Comparison of ENCODE assay signal across 8 cellular contexts in genomic region chr5:119355636-119356383, GRCh38. TPM values are rescaled to one million over a fixed set of nuclear protein-coding genes. Genes with fewer than 3 reads are reported as not detected.
DNase-seq lines count a peak whose midpoint lies in the region; ATAC-seq and TF ChIP-seq lines count a peak whose summit lies in the region.

TSS of gene TNFAIP8 (plus strand) at chr5:119356019. CDS start at chr5:119356091, 72 bp downstream.

- no peaks in the 10 kb centered on the region for H3K9me3 ChIP-seq in A673 (ENCODE audit: low read depth, low read length, poor library complexity, severe bottlenecking)
- H3K9me3 ChIP-seq in iPS-20b (ENCODE audit: insufficient read depth, low read depth, low read length): no peaks in the 10 kb centered on the region
- H3K9me3 ChIP-seq in skeletal muscle tissue (ENCODE audit: control insufficient read depth in 3 of 3, low read length in 3 of 3): no peaks in the 10 kb centered on the region

- DNase-seq in A673 (ENCODE audit: low spot score): peak; percentile 33
- peak; percentile 84 for DNase-seq in T-helper 2 cell treated with Interferon-gamma antibody and Interleukin-4, amounts not matched to agents 5 μg/mL and 100 μg/mL, for 36 hours (ENCODE audit: low spot score)
- no peak for DNase-seq in SKM-1 (lab: John Stamatoyannopoulos, UW; ENCODE audit: unreplicated experiment)

- peak within 1 kb of the TSS; percentile 93 for H3K4me3 Mint-ChIP-seq in T-helper 2 cell treated with Interferon-gamma antibody and Interleukin-4, amounts not matched to agents 5 μg/mL and 100 μg/mL, for 36 hours
- peak within 1 kb of the TSS; percentile 89 to 95 (median 94) for H3K4me3 Mint-ChIP-seq in brain

- H3K36me3 Mint-ChIP-seq in T-helper 2 cell treated with Interferon-gamma antibody and Interleukin-4, amounts not matched to agents 5 μg/mL and 100 μg/mL, for 36 hours (ENCODE audit: low read depth): peaks cover 28% of the 10 kb centered on the region
- H3K36me3 Mint-ChIP-seq in brain: no peaks in the 10 kb centered on the region

- H3K4me1 Mint-ChIP-seq in T-helper 2 cell treated with Interferon-gamma antibody and Interleukin-4, amounts not matched to agents 5 μg/mL and 100 μg/mL, for 36 hours (ENCODE audit: low read depth): peaks cover 76% of the 10 kb centered on the region
- H3K4me1 Mint-ChIP-seq in brain: peaks cover 37% of the 10 kb centered on the region

- CTCF ChIA-PET in A673 (lab: Charles Lee): no interaction called here

- TF ChIP-seq CTCF in A673 (conservative IDR thresholded peaks at IDR 0.05; ENCODE audit: low read depth, low read length) (no peak), brain (conservative IDR thresholded peaks at IDR 0.05) (no peak)

- no peak within 1 kb of the TSS for H3K27ac ChIP-seq in A673 (ENCODE audit: low read depth, low read length, poor library complexity, severe bottlenecking)
- H3K27ac ChIP-seq in iPS-20b (ENCODE audit: low read length): no peak within 1 kb of the TSS
- H3K27ac ChIP-seq in skeletal muscle tissue (ENCODE audit: low read depth, low read length): peak within 1 kb of the TSS; percentile 38

- POLR2A ChIA-PET in A673 (lab: Charles Lee; ENCODE audit: low non-redundant PET): no interaction called here

- H3K27ac Mint-ChIP-seq in T-helper 2 cell treated with Interferon-gamma antibody and Interleukin-4, amounts not matched to agents 5 μg/mL and 100 μg/mL, for 36 hours: peak within 1 kb of the TSS; percentile 88
- peak within 1 kb of the TSS; percentile 40 to 94 (median 76) for H3K27ac Mint-ChIP-seq in brain

- no peaks in the 10 kb centered on the region for H3K27me3 ChIP-seq in A673 (replicated peaks; ENCODE audit: insufficient read depth, low read depth, low read length, poor library complexity)
- H3K27me3 ChIP-seq in iPS-20b (ENCODE audit: insufficient read depth, low read length): peaks cover 42% of the 10 kb centered on the region; the same call in 1 of the 2 replicates
- peaks cover 0 to 14% (median 11%) of the 10 kb centered on the region in 3 donors for H3K27me3 ChIP-seq in skeletal muscle tissue (ENCODE audit: control insufficient read depth in 3 of 3, insufficient read depth in 3 of 3, low read length in 3 of 3)

- H3K27me3 Mint-ChIP-seq in T-helper 2 cell treated with Interferon-gamma antibody and Interleukin-4, amounts not matched to agents 5 μg/mL and 100 μg/mL, for 36 hours (ENCODE audit: low read depth): no peaks in the 10 kb centered on the region
- peaks cover 53% of the 10 kb centered on the region for H3K27me3 Mint-ChIP-seq in brain

- BruUV-seq in A673 (replicated peaks; lab: Mats Ljungman, UMichigan): no TSS peak

- H3K9ac ChIP-seq in iPS-20b (ENCODE audit: low read depth, low read length): peak within 1 kb of the TSS; percentile 74; the same call in 1 of the 2 replicates
- H3K9ac ChIP-seq in skeletal muscle tissue (ENCODE audit: low read depth in 1 of 3, low read length in 3 of 3): peak within 1 kb of the TSS; percentile 44 to 68 (median 66)

- H3K4me3 ChIP-seq in A673 (ENCODE audit: low read depth, low read length, poor library complexity, severe bottlenecking) (peak within 1 kb of the TSS; percentile 48), iPS-20b (ENCODE audit: low read length) (peak within 1 kb of the TSS; percentile 77), skeletal muscle tissue (ENCODE audit: low read length in 3 of 3) (peak within 1 kb of the TSS; percentile 68 to 77 (median 71))

- intact Hi-C loops in A673 (cut with micrococcal nuclease; ENCODE audit: unreplicated experiment): no loop called here

- H3K9me3 Mint-ChIP-seq in T-helper 2 cell treated with Interferon-gamma antibody and Interleukin-4, amounts not matched to agents 5 μg/mL and 100 μg/mL, for 36 hours: no peaks in the 10 kb centered on the region
- H3K9me3 Mint-ChIP-seq in brain: no peaks in the 10 kb centered on the region

- ATAC-seq in GM19043 (IDR thresholded peaks at IDR 0.05; ENCODE audit: low read depth, unreplicated experiment) (peak; percentile 31), HG03280 (IDR thresholded peaks at IDR 0.05; ENCODE audit: unreplicated experiment) (peak; percentile 48)

- H3K4me1 ChIP-seq in A673 (ENCODE audit: insufficient read depth, low read length, poor library complexity, severe bottlenecking) (peaks cover 46% of the 10 kb centered on the region), iPS-20b (ENCODE audit: insufficient read depth, low read length) (peaks cover 47% of the 10 kb centered on the region), skeletal muscle tissue (ENCODE audit: control insufficient read depth in 3 of 3, insufficient read depth in 3 of 3, low read length in 3 of 3) (peaks cover 7 to 9% (median 8%) of the 10 kb centered on the region in 3 donors)

- H3K36me3 ChIP-seq in A673 (ENCODE audit: insufficient read depth, low read length, poor library complexity, severe bottlenecking) (no peaks in the 10 kb centered on the region), iPS-20b (ENCODE audit: insufficient read depth, low read depth, low read length) (no peaks in the 10 kb centered on the region), skeletal muscle tissue (ENCODE audit: control insufficient read depth in 3 of 3, insufficient read depth in 3 of 3, low read length in 3 of 3) (no peaks in the 10 kb centered on the region)

RNA-seq across cellular contexts. Expression of gene TNFAIP8, which starts in this region (rescaled TPM):
- total RNA-seq in A673 (2021) (6.3 and 6.8 TPM in 2 replicates), skeletal muscle tissue (18.8 TPM)
- 8.9 TPM for polyA plus RNA-seq in brain (ENCODE audit: insufficient read depth, low read depth, low replicate concordance)
